19 cellular contexts compared by ENCODE assay signal in the genomic region with DNA sequence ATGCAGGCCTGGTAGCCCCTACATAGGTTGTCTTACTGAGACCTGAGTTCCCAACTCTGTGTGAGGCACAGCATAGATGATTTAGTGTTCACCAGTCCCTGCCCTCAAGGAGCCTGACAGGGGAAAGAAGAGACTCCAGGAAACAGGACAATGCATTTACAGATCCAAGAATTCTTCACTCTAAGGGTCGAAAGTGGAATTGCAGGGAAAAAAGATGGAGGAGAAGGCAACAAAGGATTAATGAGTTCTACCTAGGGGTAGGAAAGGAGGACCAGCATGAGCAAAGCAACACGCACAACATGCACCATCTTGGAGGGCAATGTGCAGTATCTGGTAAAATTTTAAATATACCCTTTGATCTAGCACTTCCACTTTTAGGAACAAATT. TPM values are rescaled to one million over a fixed set of nuclear protein-coding genes. Genes with fewer than 3 reads are reported as not detected.
DNase-seq lines count a peak whose midpoint lies in the region; ATAC-seq, FAIRE-seq and TF ChIP-seq lines count a peak whose summit lies in the region.
"Had no signal": no experiment of that assay in that cellular context is flagged by ENCODE, and none has a peak within 500 bp of the region (broad histone marks: within the 10 kb centered on the region; RNA-seq: fewer than 3 reads in every experiment).

No MANE protein-coding gene starts in this region.

- DNase-seq in HepG2 (ENCODE audit: low spot score): no peak
- DNase-seq in right lobe of liver: no peak
- DNase-seq in RWPE2 (ENCODE audit: low spot score): no peak
- no peak for DNase-seq in fibroblast of pulmonary artery (ENCODE audit: low read depth)
- DNase-seq in type B pancreatic cell (ENCODE audit: extremely low spot score, unreplicated experiment): no peak
- no peak for DNase-seq in anterior cingulate cortex (lab: John Stamatoyannopoulos, UW)
- no peak for DNase-seq in naive thymus-derived CD4-positive, alpha-beta T cell
- no peak for DNase-seq in mesenchymal stem cell
- DNase-seq: activated CD8-positive, alpha-beta memory T cell treated with anti-CD3 and anti-CD28 coated beads for 24 hours; activated gamma-delta T cell; body of pancreas; effector CD8-positive, alpha-beta T cell; MV-4-11; NCI-H2171 treated with DMSO at 0.1 percent for 48 hours; NK-92 treated with Interleukin-12 subunit alpha and Interleukin-12 subunit beta, amount 100 ng/mL, for 24 hours; nucleus accumbens had no signal

- intact Hi-C loops in HepG2 (cut with micrococcal nuclease; ENCODE audit: unreplicated experiment) (no loop called here), right lobe of liver (cut with DNase I) (no loop called here)
- intact Hi-C loops in naive thymus-derived CD4-positive, alpha-beta T cell (cut with micrococcal nuclease): no loop called here

- TF ChIP-seq EP300 in HepG2 (IDR thresholded peaks at IDR 0.05; ENCODE audit: low read depth in 2 of 2, low read length in 2 of 2): no peak
- no peak for TF ChIP-seq EP300 in HepG2 (CRISPR knock-in tag; IDR thresholded peaks at IDR 0.05; ENCODE audit: borderline replicate concordance)

- H3K9ac ChIP-seq in HepG2 (ENCODE audit: insufficient read depth, low read depth, low read length) (no peak overlapping the region), mesenchymal stem cell (ENCODE audit: low read length) (no peak overlapping the region)

- peaks cover 8% of the 10 kb centered on the region for H3K36me3 Mint-ChIP-seq in type B pancreatic cell
- H3K36me3 Mint-ChIP-seq in naive thymus-derived CD4-positive, alpha-beta T cell: peaks cover 7 to 13% (median 9%) of the 10 kb centered on the region in 5 donors

- no TSS peak for BruUV-seq in HepG2 (replicated peaks; lab: Mats Ljungman, UMichigan)

- H3K4me1 Mint-ChIP-seq in type B pancreatic cell (ENCODE audit: unreplicated experiment): peaks cover 5% of the 10 kb centered on the region
- H3K4me1 Mint-ChIP-seq in naive thymus-derived CD4-positive, alpha-beta T cell: peaks cover 18 to 34% (median 23%) of the 10 kb centered on the region in 7 donors

- no peak overlapping the region for H2BK12ac ChIP-seq in mesenchymal stem cell (ENCODE audit: low read length in 2 of 2)

- POLR2A ChIA-PET in HepG2 (lab: Yijun Ruan, JAX): interaction anchor here (0.7 to 6.7 kb wide), 2 partner anchors 42 to 121 kb away, joined by 4 to 152 read pairs; a partner anchor contains a TSS
- POLR2A ChIA-PET in naive thymus-derived CD4-positive, alpha-beta T cell (lab: Charles Lee): interaction anchor here (7.1 kb wide), 1 partner anchor 42 kb away, joined by 72 read pairs; a partner anchor contains a TSS

- no peak for TF ChIP-seq RAD21 in HepG2 (CRISPR knock-in tag; IDR thresholded peaks at IDR 0.05)

- no peak overlapping the region for H4K91ac ChIP-seq in mesenchymal stem cell (ENCODE audit: low read length)

- H2BK120ac ChIP-seq in mesenchymal stem cell (ENCODE audit: low read depth, low read length): no peak overlapping the region

- no peak overlapping the region for H2BK5ac ChIP-seq in mesenchymal stem cell (ENCODE audit: low read depth, low read length, poor library complexity, severe bottlenecking)

- H3K36me3 ChIP-seq in HepG2 (replicated peaks in 1 of 2; ENCODE audit: control insufficient read depth in 1 of 2, insufficient read depth in 2 of 2, low read length in 2 of 2) (peaks cover 19 to 29% of the 10 kb centered on the region in 2 experiments), right lobe of liver (peaks cover 0 to 11% (median 7%) of the 10 kb centered on the region in 4 donors), RWPE2 (ENCODE audit: low read depth) (peaks cover 35% of the 10 kb centered on the region), mesenchymal stem cell (ENCODE audit: control insufficient read depth in 1 of 2, insufficient read depth in 2 of 2, low read depth in 1 of 2, low read length in 2 of 2) (peaks cover 20 to 32% of the 10 kb centered on the region in 2 experiments)
- peaks cover 0 to 13% (median 4%) of the 10 kb centered on the region in 3 experiments for H3K36me3 ChIP-seq in naive thymus-derived CD4-positive, alpha-beta T cell (ENCODE audit: control insufficient read depth in 2 of 3, insufficient read depth in 3 of 3, low read length in 3 of 3)

- no peak overlapping the region for H3K14ac ChIP-seq in mesenchymal stem cell (ENCODE audit: low read length in 2 of 2)

- TF ChIP-seq CTCF in HepG2 (CRISPR knock-in tag; IDR thresholded peaks at IDR 0.05): no peak
- no peak for TF ChIP-seq CTCF in right lobe of liver (IDR thresholded peaks at IDR 0.05)
- peak; percentile 33 for TF ChIP-seq CTCF in RWPE2 (IDR thresholded peaks at IDR 0.05; ENCODE audit: poor library complexity, severe bottlenecking)
- TF ChIP-seq CTCF in fibroblast of pulmonary artery (IDR thresholded peaks at IDR 0.05; ENCODE audit: low read length, missing control alignments): peak; percentile 12
- peak; percentile 49 for TF ChIP-seq CTCF in type B pancreatic cell (conservative IDR thresholded peaks at IDR 0.05)

- no peak overlapping the region for H2AFZ ChIP-seq in HepG2 (ENCODE audit: low read length)
- H2AFZ ChIP-seq in mesenchymal stem cell (ENCODE audit: low read depth, low read length): no peak overlapping the region

- H3K9me3 ChIP-seq in HepG2 (ENCODE audit: low read length) (no peaks in the 10 kb centered on the region), right lobe of liver (no peaks in the 10 kb centered on the region), RWPE2 (ENCODE audit: severe bottlenecking) (no peaks in the 10 kb centered on the region), mesenchymal stem cell (ENCODE audit: control insufficient read depth, low read length) (no peaks in the 10 kb centered on the region)
- no peaks in the 10 kb centered on the region for H3K9me3 ChIP-seq in naive thymus-derived CD4-positive, alpha-beta T cell (ENCODE audit: control insufficient read depth in 2 of 3, low read length in 3 of 3)
- H3K9me3 ChIP-seq: body of pancreas had no signal

- H3K79me2 ChIP-seq in HepG2 (ENCODE audit: insufficient read depth, low read length): peaks cover 15% of the 10 kb centered on the region

- H3K27me3 ChIP-seq in HepG2 (ENCODE audit: control insufficient read depth in 1 of 2, insufficient read depth in 2 of 2, low read length in 2 of 2) (peaks cover 0 to 7% of the 10 kb centered on the region in 2 experiments; a peak in 1 of 5 replicates), right lobe of liver (no peaks in the 10 kb centered on the region), RWPE2 (ENCODE audit: insufficient read depth, poor library complexity, severe bottlenecking) (no peaks in the 10 kb centered on the region), mesenchymal stem cell (ENCODE audit: control insufficient read depth in 1 of 2, insufficient read depth in 1 of 2, low read length in 2 of 2) (no peaks in the 10 kb centered on the region)
- no peaks in the 10 kb centered on the region for H3K27me3 ChIP-seq in naive thymus-derived CD4-positive, alpha-beta T cell (ENCODE audit: control insufficient read depth in 2 of 2, insufficient read depth in 2 of 2, low read length in 2 of 2)
- H3K27me3 ChIP-seq: body of pancreas had no signal

- no peak overlapping the region for H4K8ac ChIP-seq in mesenchymal stem cell (ENCODE audit: low read length)

- ATAC-seq in HepG2: no peak
- ATAC-seq in right lobe of liver: no peak
- ATAC-seq in RWPE2 (ENCODE audit: low read depth): no peak
- ATAC-seq in naive thymus-derived CD4-positive, alpha-beta T cell: no peak
- ATAC-seq: body of pancreas had no signal

- H3K4me3 ChIP-seq in HepG2 (replicated peaks in 1 of 3; ENCODE audit: insufficient read depth in 1 of 3, low read depth in 2 of 3, low read length in 3 of 3) (no peak overlapping the region), right lobe of liver (no peak overlapping the region), RWPE2 (ENCODE audit: severe bottlenecking) (no peak overlapping the region), fibroblast of pulmonary artery (replicated peaks; ENCODE audit: low read depth, low read length) (no peak overlapping the region), mesenchymal stem cell (ENCODE audit: insufficient read depth in 1 of 2, low read depth in 1 of 2, low read length in 2 of 2) (no peak overlapping the region)
- H3K4me3 ChIP-seq in naive thymus-derived CD4-positive, alpha-beta T cell (ENCODE audit: low read length): no peak overlapping the region
- H3K4me3 ChIP-seq: body of pancreas, lung had no signal

- H3K27ac Mint-ChIP-seq in type B pancreatic cell: no peak overlapping the region
- peak overlapping the region in 3 of 9 donors; percentile 28 to 83 (median 57) for H3K27ac Mint-ChIP-seq in naive thymus-derived CD4-positive, alpha-beta T cell

- peaks cover 14% of the 10 kb centered on the region for H3K79me1 ChIP-seq in mesenchymal stem cell (replicated peaks; ENCODE audit: low read length, poor library complexity, severe bottlenecking)

- H3K4me3 Mint-ChIP-seq in type B pancreatic cell: no peak overlapping the region
- H3K4me3 Mint-ChIP-seq in naive thymus-derived CD4-positive, alpha-beta T cell: no peak overlapping the region

- WGBS in HepG2 (ENCODE audit: low lambda C conversion rate): 90% methylated on average over 2 of the region's 2 CpGs
- WGBS in right lobe of liver (ENCODE audit: insufficient coverage, low coverage, low lambda C conversion rate, missing lambda C conversion rate): 100% methylated on average over 2 of the region's 2 CpGs
- WGBS in mesenchymal stem cell: no CpG with 5 or more reads among the region's 2 CpGs

- no peak overlapping the region for H3K4me2 ChIP-seq in HepG2 (ENCODE audit: low read depth, low read length)
- H3K4me2 ChIP-seq in mesenchymal stem cell (ENCODE audit: low read length, poor library complexity, severe bottlenecking): no peak overlapping the region

- H4K20me1 ChIP-seq in HepG2 (ENCODE audit: insufficient read depth, low read length): peaks cover 5% of the 10 kb centered on the region; the same call in 1 of the 2 replicates

- CTCF ChIA-PET in HepG2 (lab: Yijun Ruan, JAX; ENCODE audit: low intra/inter-chr PET ratio, low total read pairs): no interaction called here
- CTCF ChIA-PET in naive thymus-derived CD4-positive, alpha-beta T cell (lab: Charles Lee): interaction anchor here (1.4 to 1.5 kb wide), 2 partner anchors 9 to 11 kb away, joined by 3 to 5 read pairs; no protein-coding TSS in a partner anchor

- no peak overlapping the region for H2BK15ac ChIP-seq in mesenchymal stem cell (ENCODE audit: low read depth, poor library complexity, severe bottlenecking)

- H3K9me3 Mint-ChIP-seq in type B pancreatic cell: no peaks in the 10 kb centered on the region
- H3K9me3 Mint-ChIP-seq in naive thymus-derived CD4-positive, alpha-beta T cell: no peaks in the 10 kb centered on the region

- no peak for TF ChIP-seq POLR2A in HepG2 (IDR thresholded peaks at IDR 0.05; ENCODE audit: insufficient read depth in 1 of 2, low read depth in 2 of 2, low read length in 2 of 2)
- TF ChIP-seq POLR2A in right lobe of liver (IDR thresholded peaks at IDR 0.05): no peak

- H2AK5ac ChIP-seq in mesenchymal stem cell (ENCODE audit: low read length, severe bottlenecking): no peak overlapping the region

- in situ Hi-C loops in HepG2 (cut with HindIII; ENCODE audit: extremely low pct_ligation_motif_present, low pct_unique_long_range_greater_than_20kb): no loop called here

- H3K4me1 ChIP-seq in HepG2 (ENCODE audit: insufficient read depth, low read length) (peaks cover 28% of the 10 kb centered on the region), right lobe of liver (peaks cover 0 to 27% (median 12%) of the 10 kb centered on the region in 4 donors), RWPE2 (ENCODE audit: insufficient read depth, poor library complexity, severe bottlenecking) (peaks cover 7% of the 10 kb centered on the region), mesenchymal stem cell (ENCODE audit: control insufficient read depth, insufficient read depth, low read depth, low read length) (peaks cover 24% of the 10 kb centered on the region)
- H3K4me1 ChIP-seq in naive thymus-derived CD4-positive, alpha-beta T cell (ENCODE audit: control insufficient read depth in 2 of 2, insufficient read depth in 2 of 2, low read length in 2 of 2): peaks cover 16 to 21% of the 10 kb centered on the region in 2 donors

- H3K27ac ChIP-seq in HepG2 (ENCODE audit: extremely low read length, insufficient read depth, low read length) (no peak overlapping the region), right lobe of liver (no peak overlapping the region), RWPE2 (ENCODE audit: poor library complexity, severe bottlenecking) (no peak overlapping the region), mesenchymal stem cell (ENCODE audit: low read length, poor library complexity, severe bottlenecking) (no peak overlapping the region)
- no peak overlapping the region for H3K27ac ChIP-seq in naive thymus-derived CD4-positive, alpha-beta T cell (ENCODE audit: low read depth, low read length)
- H3K27ac ChIP-seq: body of pancreas had no signal

- H3K23ac ChIP-seq in mesenchymal stem cell (ENCODE audit: low read length in 2 of 2): no peak overlapping the region

- H3K27me3 Mint-ChIP-seq in type B pancreatic cell: peaks cover 4% of the 10 kb centered on the region
- peaks cover 0 to 3% (median 0%) of the 10 kb centered on the region in 5 donors for H3K27me3 Mint-ChIP-seq in naive thymus-derived CD4-positive, alpha-beta T cell

- no peak overlapping the region for H3K18ac ChIP-seq in mesenchymal stem cell (ENCODE audit: low read depth in 1 of 2, low read length in 2 of 2)

- FAIRE-seq in HepG2 (lab: Jason Lieb, UNC): peak; percentile 4
- FAIRE-seq: frontal cortex, H54 had no signal

- no peak overlapping the region for H3K4ac ChIP-seq in mesenchymal stem cell (ENCODE audit: low read depth in 1 of 2, low read length in 2 of 2)

RNA-seq across cellular contexts. Expression of a gene that starts 5.9 kb away (rescaled TPM):
- total RNA-seq in HepG2 (2016; rRNA removed; fragmentation: Illumina TruSeq; extraction: Trizol): 2.5 and 5.8 TPM in 2 replicates
- 2.5 and 4.4 TPM in 2 replicates for total RNA-seq in HepG2 (2016; cell fraction: cytosol; rRNA removed; fragmentation: Illumina TruSeq; extraction: Trizol; ENCODE audit: low read depth)
- 4.1 and 5.3 TPM in 2 replicates for total RNA-seq in HepG2 (2016; cell fraction: insoluble cytoplasmic fraction; rRNA removed; fragmentation: Illumina TruSeq; extraction: Trizol)
- 3.0 and 4.9 TPM in 2 replicates for total RNA-seq in HepG2 (2016; cell fraction: membrane; rRNA removed; fragmentation: Illumina TruSeq; extraction: Trizol)
- total RNA-seq in HepG2 (2016; cell fraction: nucleus; rRNA removed; fragmentation: Illumina TruSeq; extraction: Trizol): 3.3 and 6.5 TPM in 2 replicates
- polyA plus RNA-seq in HepG2 (2011; rRNA removed): 137 and 149 TPM in 2 replicates
- 115 and 170 TPM in 2 replicates for polyA plus RNA-seq in HepG2 (2011; cell fraction: cytosol; rRNA removed)
- polyA plus RNA-seq in HepG2 (2011; cell fraction: nucleus; rRNA removed): 334 and 438 TPM in 2 replicates
- 64.5 and 105 TPM in 2 replicates for polyA plus RNA-seq in HepG2 (2012)
- 3.0 and 3.3 TPM in 2 replicates for polyA plus RNA-seq in HepG2 (2016; cell fraction: cytosol; fragmentation: Illumina TruSeq; extraction: Trizol; ENCODE audit: low read depth)
- polyA plus RNA-seq in HepG2 (2016; cell fraction: insoluble cytoplasmic fraction; fragmentation: Illumina TruSeq; extraction: Trizol; ENCODE audit: low read depth): 2.3 and 4.7 TPM in 2 replicates
- 3.0 TPM in 2 replicates for polyA plus RNA-seq in HepG2 (2016; cell fraction: membrane; fragmentation: Illumina TruSeq; extraction: Trizol; ENCODE audit: low read depth)
- polyA plus RNA-seq in HepG2 (2016; cell fraction: nucleus; fragmentation: Illumina TruSeq; extraction: Trizol; ENCODE audit: insufficient read depth, low read depth): 9.7 and 14.0 TPM in 2 replicates
- 2.7 and 72.2 TPM in 2 replicates for polyA minus RNA-seq in HepG2 (2011; rRNA and poly(A)+ RNA removed; ENCODE audit: low replicate concordance)
- 33.7 and 35.8 TPM in 2 replicates for polyA minus RNA-seq in HepG2 (2011; cell fraction: cytosol; rRNA and poly(A)+ RNA removed)
- polyA minus RNA-seq in HepG2 (2011; cell fraction: nucleus; rRNA and poly(A)+ RNA removed): 26.8 and 32.9 TPM in 2 replicates
- total RNA-seq in right lobe of liver: 10 to 100 TPM in 1 of 6 experiments, 1 to 10 TPM in 5; 1.7 to 13.8 (median 3.6) TPM
- total RNA-seq in type B pancreatic cell (ENCODE audit: low replicate concordance): 1.6 and 2.4 TPM in 2 replicates
- total RNA-seq in naive thymus-derived CD4-positive, alpha-beta T cell: 10 to 100 TPM in 2 of 5 experiments, 1 to 10 TPM in 2, under 1 TPM in 1; 0.35 to 25.0 (median 2.7) TPM
- not detected for polyA plus RNA-seq in naive thymus-derived CD4-positive, alpha-beta T cell
- polyA plus RNA-seq in mesenchymal stem cell (2013, experiment 1 of 2): 4.6 TPM
- 4.9 TPM for polyA plus RNA-seq in mesenchymal stem cell (2013, experiment 2 of 2)

RNA-seq across cellular contexts. Expression of a gene that starts 43.1 kb away (rescaled TPM):
- 431 and 439 TPM in 2 replicates for total RNA-seq in HepG2 (2016; rRNA removed; fragmentation: Illumina TruSeq; extraction: Trizol)
- total RNA-seq in HepG2 (2016; cell fraction: cytosol; rRNA removed; fragmentation: Illumina TruSeq; extraction: Trizol; ENCODE audit: low read depth): 101 and 106 TPM in 2 replicates
- total RNA-seq in HepG2 (2016; cell fraction: insoluble cytoplasmic fraction; rRNA removed; fragmentation: Illumina TruSeq; extraction: Trizol): 375 and 428 TPM in 2 replicates
- 226 and 229 TPM in 2 replicates for total RNA-seq in HepG2 (2016; cell fraction: membrane; rRNA removed; fragmentation: Illumina TruSeq; extraction: Trizol)
- 227 and 285 TPM in 2 replicates for total RNA-seq in HepG2 (2016; cell fraction: nucleus; rRNA removed; fragmentation: Illumina TruSeq; extraction: Trizol)
- 369 and 408 TPM in 2 replicates for polyA plus RNA-seq in HepG2 (2011; rRNA removed)
- polyA plus RNA-seq in HepG2 (2011; cell fraction: cytosol; rRNA removed): 458 and 619 TPM in 2 replicates
- 810 and 933 TPM in 2 replicates for polyA plus RNA-seq in HepG2 (2011; cell fraction: nucleus; rRNA removed)
- 457 and 478 TPM in 2 replicates for polyA plus RNA-seq in HepG2 (2012)
- polyA plus RNA-seq in HepG2 (2016; cell fraction: cytosol; fragmentation: Illumina TruSeq; extraction: Trizol; ENCODE audit: low read depth): 121 and 137 TPM in 2 replicates
- 374 and 508 TPM in 2 replicates for polyA plus RNA-seq in HepG2 (2016; cell fraction: insoluble cytoplasmic fraction; fragmentation: Illumina TruSeq; extraction: Trizol; ENCODE audit: low read depth)
- 213 and 247 TPM in 2 replicates for polyA plus RNA-seq in HepG2 (2016; cell fraction: membrane; fragmentation: Illumina TruSeq; extraction: Trizol; ENCODE audit: low read depth)
- 541 and 549 TPM in 2 replicates for polyA plus RNA-seq in HepG2 (2016; cell fraction: nucleus; fragmentation: Illumina TruSeq; extraction: Trizol; ENCODE audit: insufficient read depth, low read depth)
- polyA minus RNA-seq in HepG2 (2011; rRNA and poly(A)+ RNA removed; ENCODE audit: low replicate concordance): 283 and 707 TPM in 2 replicates
- polyA minus RNA-seq in HepG2 (2011; cell fraction: cytosol; rRNA and poly(A)+ RNA removed): 243 and 283 TPM in 2 replicates
- 258 and 260 TPM in 2 replicates for polyA minus RNA-seq in HepG2 (2011; cell fraction: nucleus; rRNA and poly(A)+ RNA removed)
- 10 to 100 TPM; 35.5 to 72.0 (median 53.3) TPM for total RNA-seq in right lobe of liver
- 115 and 192 TPM in 2 replicates for total RNA-seq in type B pancreatic cell (ENCODE audit: low replicate concordance)
- total RNA-seq in naive thymus-derived CD4-positive, alpha-beta T cell: 100 to 1,000 TPM; 250 to 378 (median 305) TPM
- 100 to 1,000 TPM; 277 to 360 TPM for polyA plus RNA-seq in naive thymus-derived CD4-positive, alpha-beta T cell
- 94.1 TPM for polyA plus RNA-seq in mesenchymal stem cell (2013, experiment 1 of 2)
- 94.1 TPM for polyA plus RNA-seq in mesenchymal stem cell (2013, experiment 2 of 2)

RNA-seq across cellular contexts. Expression of a gene that starts 43.1 kb away (rescaled TPM):
- 104 and 111 TPM in 2 replicates for total RNA-seq in HepG2 (2016; rRNA removed; fragmentation: Illumina TruSeq; extraction: Trizol)
- total RNA-seq in HepG2 (2016; cell fraction: cytosol; rRNA removed; fragmentation: Illumina TruSeq; extraction: Trizol; ENCODE audit: low read depth): 14.8 and 16.3 TPM in 2 replicates
- 99.0 and 104 TPM in 2 replicates for total RNA-seq in HepG2 (2016; cell fraction: insoluble cytoplasmic fraction; rRNA removed; fragmentation: Illumina TruSeq; extraction: Trizol)
- 35.0 and 42.5 TPM in 2 replicates for total RNA-seq in HepG2 (2016; cell fraction: membrane; rRNA removed; fragmentation: Illumina TruSeq; extraction: Trizol)
- 73.6 and 78.3 TPM in 2 replicates for total RNA-seq in HepG2 (2016; cell fraction: nucleus; rRNA removed; fragmentation: Illumina TruSeq; extraction: Trizol)
- 84.9 and 97.9 TPM in 2 replicates for polyA plus RNA-seq in HepG2 (2011; rRNA removed)
- 68.6 and 77.9 TPM in 2 replicates for polyA plus RNA-seq in HepG2 (2011; cell fraction: cytosol; rRNA removed)
- 101 and 129 TPM in 2 replicates for polyA plus RNA-seq in HepG2 (2011; cell fraction: nucleus; rRNA removed)
- 41.4 and 42.7 TPM in 2 replicates for polyA plus RNA-seq in HepG2 (2012)
- polyA plus RNA-seq in HepG2 (2016; cell fraction: cytosol; fragmentation: Illumina TruSeq; extraction: Trizol; ENCODE audit: low read depth): 1.7 and 2.2 TPM in 2 replicates
- 58.1 and 68.5 TPM in 2 replicates for polyA plus RNA-seq in HepG2 (2016; cell fraction: insoluble cytoplasmic fraction; fragmentation: Illumina TruSeq; extraction: Trizol; ENCODE audit: low read depth)
- polyA plus RNA-seq in HepG2 (2016; cell fraction: membrane; fragmentation: Illumina TruSeq; extraction: Trizol; ENCODE audit: low read depth): 8.8 and 10.1 TPM in 2 replicates
- 74.6 and 75.6 TPM in 2 replicates for polyA plus RNA-seq in HepG2 (2016; cell fraction: nucleus; fragmentation: Illumina TruSeq; extraction: Trizol; ENCODE audit: insufficient read depth, low read depth)
- polyA minus RNA-seq in HepG2 (2011; rRNA and poly(A)+ RNA removed; ENCODE audit: low replicate concordance): 373 and 464 TPM in 2 replicates
- 67.4 and 80.5 TPM in 2 replicates for polyA minus RNA-seq in HepG2 (2011; cell fraction: cytosol; rRNA and poly(A)+ RNA removed)
- polyA minus RNA-seq in HepG2 (2011; cell fraction: nucleus; rRNA and poly(A)+ RNA removed): 128 and 140 TPM in 2 replicates
- total RNA-seq in right lobe of liver: 10 to 100 TPM; 13.3 to 32.8 (median 21.0) TPM
- 122 and 153 TPM in 2 replicates for total RNA-seq in type B pancreatic cell (ENCODE audit: low replicate concordance)
- 100 to 1,000 TPM in 4 of 5 experiments, 10 to 100 TPM in 1; 98.2 to 122 (median 114) TPM for total RNA-seq in naive thymus-derived CD4-positive, alpha-beta T cell
- 10 to 100 TPM; 48.9 to 50.8 TPM for polyA plus RNA-seq in naive thymus-derived CD4-positive, alpha-beta T cell
- polyA plus RNA-seq in mesenchymal stem cell (2013, experiment 1 of 2): 68.0 TPM
- polyA plus RNA-seq in mesenchymal stem cell (2013, experiment 2 of 2): 69.0 TPM

Comparison
In these comparisons a context has a peak if more than half of its experiments do, and no peak if none do; other contexts are left out.
1. CTCF ChIP-seq: peak in RWPE2 (single experiment), fibroblast of pulmonary artery (single experiment) and type B pancreatic cell (single experiment); none in HepG2 (single experiment) and right lobe of liver (0 of 4).